In genomic region chr15:29711531-29711930, GRCh38 we compare ENCODE assay signal across 27 cellular contexts.
"Had no signal": no experiment of that assay in that cellular context is flagged by ENCODE, and none has a peak within 500 bp of the region (broad histone marks: within the 10 kb centered on the region; RNA-seq: fewer than 3 reads in every experiment).

No MANE protein-coding gene starts in this region.

- H3K79me2 ChIP-seq: hepatocyte had no signal

- H3K4me3 Mint-ChIP-seq: activated CD4-positive, alpha-beta T cell treated with anti-CD3 and anti-CD28 coated beads for 36 hours; activated naive CD4-positive, alpha-beta T cell treated with anti-CD3 and anti-CD28 coated beads, Interleukin-2, amount 10 ng/mL, durations not matched to agents 7 days and 5 days; central memory CD8-positive, alpha-beta T cell; naive thymus-derived CD8-positive, alpha-beta T cell; stimulated activated naive B cell treated with anti-CD40 and anti-IgM and Interleukin-4, amounts not matched to agents 10 μg/mL and 1 μg/mL and 100 μg/mL, for 72 hours; T-cell had no signal

- H3K4me2 ChIP-seq: hepatocyte had no signal

- H3K36me3 Mint-ChIP-seq: activated naive CD4-positive, alpha-beta T cell treated with anti-CD3 and anti-CD28 coated beads, Interleukin-2, amount 10 ng/mL, durations not matched to agents 7 days and 5 days; naive thymus-derived CD8-positive, alpha-beta T cell; stimulated activated naive B cell treated with anti-CD40 and anti-IgM and Interleukin-4, amounts not matched to agents 10 μg/mL and 1 μg/mL and 100 μg/mL, for 72 hours; T-cell had no signal

- DNase-seq: activated CD4-positive, alpha-beta T cell treated with anti-CD3 and anti-CD28 coated beads for 36 hours; activated CD4-positive, alpha-beta T cell treated with anti-CD3 and anti-CD28 coated beads, Interleukin-2, amount 50 U/mL, for 4 hours; activated CD4-positive, CD25-positive, alpha-beta regulatory T cell; activated CD8-positive, alpha-beta memory T cell treated with anti-CD3 and anti-CD28 coated beads for 24 hours; activated effector memory CD4-positive, alpha-beta T cell treated with Interleukin-2 at 50 U/mL for 16 hours; activated naive CD4-positive, alpha-beta T cell treated with anti-CD3 and anti-CD28 coated beads, Interleukin-2, amount 10 ng/mL, durations not matched to agents 7 days and 5 days; amniotic stem cell; dermis blood vessel endothelial cell; effector CD4-positive, alpha-beta T cell; esophagus squamous epithelium; islet precursor cell; left cardiac atrium; mammary epithelial cell; naive thymus-derived CD8-positive, alpha-beta T cell; stimulated activated CD4-positive, alpha-beta T cell treated with anti-CD3 and anti-CD28 coated beads, Interleukin-4, amount 100 ng/mL, for 24 hours; stimulated activated CD8-positive, alpha-beta memory T cell treated with anti-CD3 and anti-CD28 coated beads, Interleukin-4, amount 100 ng/mL, for 48 hours; stimulated activated naive B cell treated with anti-CD40 and anti-IgM and Interleukin-4, amounts not matched to agents 10 μg/mL and 1 μg/mL and 100 μg/mL, for 72 hours; stomach; T-cell; thyroid gland; upper lobe of left lung had no signal

- H2AFZ ChIP-seq: hepatocyte had no signal

- H3K4me1 ChIP-seq: esophagus squamous epithelium, gastroesophageal sphincter, stomach, upper lobe of left lung, vagina had no signal

- H3K27me3 ChIP-seq: esophagus squamous epithelium, gastroesophageal sphincter, hepatocyte, stomach, thyroid gland, upper lobe of left lung, vagina had no signal

- H3K27me3 Mint-ChIP-seq: central memory CD8-positive, alpha-beta T cell; progenitor cell of endocrine pancreas; stimulated activated naive B cell treated with anti-CD40 and anti-IgM and Interleukin-4, amounts not matched to agents 10 μg/mL and 1 μg/mL and 100 μg/mL, for 72 hours had no signal

- H3K4me3 ChIP-seq: esophagus squamous epithelium, gastroesophageal sphincter, hepatocyte, stomach, thyroid gland, upper lobe of left lung, vagina had no signal

- H3K9me3 ChIP-seq: esophagus squamous epithelium, gastroesophageal sphincter, stomach, thyroid gland, upper lobe of left lung, vagina had no signal

- H3K9me3 Mint-ChIP-seq: activated naive CD4-positive, alpha-beta T cell treated with anti-CD3 and anti-CD28 coated beads, Interleukin-2, amount 10 ng/mL, durations not matched to agents 7 days and 5 days; central memory CD8-positive, alpha-beta T cell; naive thymus-derived CD8-positive, alpha-beta T cell; stimulated activated naive B cell treated with anti-CD40 and anti-IgM and Interleukin-4, amounts not matched to agents 10 μg/mL and 1 μg/mL and 100 μg/mL, for 72 hours; T-cell had no signal

- H3K27ac ChIP-seq: epithelial cell of prostate, esophagus squamous epithelium, gastroesophageal sphincter, hepatocyte, stomach, thyroid gland, upper lobe of left lung, vagina had no signal

- H3K27ac Mint-ChIP-seq: activated CD4-positive, alpha-beta T cell treated with anti-CD3 and anti-CD28 coated beads for 36 hours; activated naive CD4-positive, alpha-beta T cell treated with anti-CD3 and anti-CD28 coated beads, Interleukin-2, amount 10 ng/mL, durations not matched to agents 7 days and 5 days; naive thymus-derived CD8-positive, alpha-beta T cell; progenitor cell of endocrine pancreas; stimulated activated naive B cell treated with anti-CD40 and anti-IgM and Interleukin-4, amounts not matched to agents 10 μg/mL and 1 μg/mL and 100 μg/mL, for 72 hours; T-cell had no signal

- H3K4me1 Mint-ChIP-seq: activated CD4-positive, alpha-beta T cell treated with anti-CD3 and anti-CD28 coated beads for 36 hours; activated naive CD4-positive, alpha-beta T cell treated with anti-CD3 and anti-CD28 coated beads, Interleukin-2, amount 10 ng/mL, durations not matched to agents 7 days and 5 days; central memory CD8-positive, alpha-beta T cell; naive thymus-derived CD8-positive, alpha-beta T cell; stimulated activated naive B cell treated with anti-CD40 and anti-IgM and Interleukin-4, amounts not matched to agents 10 μg/mL and 1 μg/mL and 100 μg/mL, for 72 hours; T-cell had no signal
